1 cellular context compared by ENCODE assay signal in the genomic region with DNA sequence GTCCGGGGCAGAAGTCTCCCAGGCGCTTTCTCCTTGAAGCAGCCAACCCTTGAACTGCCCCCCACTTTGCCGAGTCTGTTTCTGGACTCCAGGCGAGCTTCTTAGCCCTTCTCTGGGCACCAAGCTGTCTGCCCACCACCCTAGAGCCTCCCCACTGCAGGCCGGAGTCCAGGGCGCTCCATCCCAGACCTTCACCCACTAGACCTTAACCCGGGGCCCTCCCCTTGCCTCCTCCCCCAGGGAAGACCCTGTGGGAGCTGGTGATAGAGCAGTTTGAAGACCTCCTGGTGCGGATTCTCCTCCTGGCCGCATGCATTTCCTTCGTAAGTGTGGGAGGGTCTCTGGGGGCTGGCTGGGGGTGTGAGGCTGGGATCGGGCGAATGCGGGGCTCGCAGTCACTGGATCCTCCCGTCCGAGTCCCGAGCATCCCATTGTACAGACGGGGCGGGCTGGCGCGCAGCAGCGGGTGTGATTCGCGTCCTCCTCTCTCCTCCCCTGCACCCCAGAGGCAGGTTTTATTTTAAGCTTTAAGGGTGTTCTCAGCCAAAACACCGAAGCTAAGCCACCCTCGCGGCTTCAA.
TF ChIP-seq lines count a peak whose summit lies in the region.

No MANE protein-coding gene starts in this region.

TF ChIP-seq in HepG2, 621 proteins besides CTCF, POLR2A, EP300 and RAD21:
- TF ChIP-seq ZNF235 (CRISPR knock-in tag; IDR thresholded peaks at IDR 0.05; ENCODE audit: borderline replicate concordance) (no peak), MEF2D (CRISPR knock-in tag; IDR thresholded peaks at IDR 0.05) (no peak), NONO (IDR thresholded peaks at IDR 0.05) (no peak), NONO (CRISPR knock-in tag; conservative IDR thresholded peaks at IDR 0.05) (no peak), SRSF1 (optimal IDR thresholded peaks at IDR 0.05; ENCODE audit: low read depth, low read length) (peak; percentile 31), CBFB (CRISPR knock-in tag; IDR thresholded peaks at IDR 0.05) (no peak)
- TF ChIP-seq, protein P1, sequence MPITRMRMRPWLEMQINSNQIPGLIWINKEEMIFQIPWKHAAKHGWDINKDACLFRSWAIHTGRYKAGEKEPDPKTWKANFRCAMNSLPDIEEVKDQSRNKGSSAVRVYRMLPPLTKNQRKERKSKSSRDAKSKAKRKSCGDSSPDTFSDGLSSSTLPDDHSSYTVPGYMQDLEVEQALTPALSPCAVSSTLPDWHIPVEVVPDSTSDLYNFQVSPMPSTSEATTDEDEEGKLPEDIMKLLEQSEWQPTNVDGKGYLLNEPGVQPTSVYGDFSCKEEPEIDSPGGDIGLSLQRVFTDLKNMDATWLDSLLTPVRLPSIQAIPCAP (CRISPR knock-in tag; IDR thresholded peaks at IDR 0.05; ENCODE audit: low read depth) = no peak
